In genomic region chr6:48775157-48775556, GRCh38 we compare ENCODE assay signal across 2 cellular contexts.
TF ChIP-seq lines count a peak whose summit lies in the region.

No MANE protein-coding gene starts in this region.

TF ChIP-seq in HCT116, 20 proteins besides CTCF, POLR2A, EP300 and RAD21:
- no peak for TF ChIP-seq ZNF274 (IDR thresholded peaks at IDR 0.05; ENCODE audit: low read depth, low read length)
- TF ChIP-seq TCF7L2 (IDR thresholded peaks at IDR 0.05; ENCODE audit: borderline replicate concordance, extremely low read depth, insufficient read depth, insufficient read length): no peak
- no peak for TF ChIP-seq CBX3 (IDR thresholded peaks at IDR 0.05; ENCODE audit: low read depth)
- no peak for TF ChIP-seq YY1 (IDR thresholded peaks at IDR 0.05; ENCODE audit: extremely low read depth, insufficient replicate concordance, low read depth, low read length)
- no peak for TF ChIP-seq EGR1 (IDR thresholded peaks at IDR 0.05; ENCODE audit: low read depth)
- no peak for TF ChIP-seq FOSL1 (IDR thresholded peaks at IDR 0.05; ENCODE audit: low read depth)
- no peak for TF ChIP-seq POLR2AphosphoS5 (IDR thresholded peaks at IDR 0.05; ENCODE audit: low read depth, low read length)
- no peak for TF ChIP-seq SP1 (IDR thresholded peaks at IDR 0.05; ENCODE audit: low read depth)
- TF ChIP-seq ELF1 (IDR thresholded peaks at IDR 0.05; ENCODE audit: borderline replicate concordance, low read depth): no peak

TF ChIP-seq in HepG2, 621 proteins besides CTCF, POLR2A, EP300 and RAD21:
- TF ChIP-seq, protein P1, sequence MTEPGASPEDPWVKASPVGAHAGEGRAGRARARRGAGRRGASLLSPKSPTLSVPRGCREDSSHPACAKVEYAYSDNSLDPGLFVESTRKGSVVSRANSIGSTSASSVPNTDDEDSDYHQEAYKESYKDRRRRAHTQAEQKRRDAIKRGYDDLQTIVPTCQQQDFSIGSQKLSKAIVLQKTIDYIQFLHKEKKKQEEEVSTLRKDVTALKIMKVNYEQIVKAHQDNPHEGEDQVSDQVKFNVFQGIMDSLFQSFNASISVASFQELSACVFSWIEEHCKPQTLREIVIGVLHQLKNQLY (CRISPR knock-in tag; IDR thresholded peaks at IDR 0.05): no peak
- TF ChIP-seq ZNF547 (CRISPR knock-in tag; IDR thresholded peaks at IDR 0.05) (no peak), ZNF788 (CRISPR knock-in tag; IDR thresholded peaks at IDR 0.05; ENCODE audit: borderline replicate concordance) (no peak)
- TF ChIP-seq, protein P2, sequence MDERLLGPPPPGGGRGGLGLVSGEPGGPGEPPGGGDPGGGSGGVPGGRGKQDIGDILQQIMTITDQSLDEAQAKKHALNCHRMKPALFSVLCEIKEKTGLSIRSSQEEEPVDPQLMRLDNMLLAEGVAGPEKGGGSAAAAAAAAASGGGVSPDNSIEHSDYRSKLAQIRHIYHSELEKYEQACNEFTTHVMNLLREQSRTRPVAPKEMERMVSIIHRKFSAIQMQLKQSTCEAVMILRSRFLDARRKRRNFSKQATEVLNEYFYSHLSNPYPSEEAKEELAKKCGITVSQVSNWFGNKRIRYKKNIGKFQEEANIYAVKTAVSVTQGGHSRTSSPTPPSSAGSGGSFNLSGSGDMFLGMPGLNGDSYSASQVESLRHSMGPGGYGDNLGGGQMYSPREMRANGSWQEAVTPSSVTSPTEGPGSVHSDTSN (CRISPR knock-in tag; IDR thresholded peaks at IDR 0.05): no peak
